Comparison of ENCODE assay signal across 9 cellular contexts in the genomic region with DNA sequence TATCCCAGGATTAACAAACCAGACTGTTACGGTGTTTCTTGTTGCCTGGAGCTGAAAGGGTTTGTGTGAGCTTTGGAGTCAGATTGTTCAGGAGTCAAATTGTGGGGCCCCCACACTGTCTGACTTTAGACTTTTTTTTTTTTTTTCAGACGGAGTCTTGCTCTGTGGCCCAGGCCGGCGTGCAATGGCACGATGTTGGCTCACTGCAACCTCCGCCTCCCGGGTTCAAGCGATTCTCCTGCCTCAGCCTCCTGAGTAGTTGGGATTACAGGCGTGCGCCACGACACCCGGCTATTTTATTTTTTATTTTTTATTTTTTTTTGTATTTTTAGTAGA. TPM values are rescaled to one million over a fixed set of nuclear protein-coding genes. Genes with fewer than 3 reads are reported as not detected.
DNase-seq lines count a peak whose midpoint lies in the region; ATAC-seq and TF ChIP-seq lines count a peak whose summit lies in the region.
"Had no signal": no experiment of that assay in that cellular context is flagged by ENCODE, and none has a peak within 500 bp of the region (broad histone marks: within the 10 kb centered on the region; RNA-seq: fewer than 3 reads in every experiment).

No MANE protein-coding gene starts in this region.

- H3K27ac Mint-ChIP-seq in IgD-negative memory B cell (peak overlapping the region in 2 of 3 donors; percentile 93 to 99), naive B cell (peak overlapping the region in 2 of 6 donors; percentile 96 to 97)

- CTCF ChIA-PET in AG04449 (lab: Yijun Ruan, JAX), result interaction anchor here (0.9 to 9.4 kb wide), 25 partner anchors 10 to 127 kb away, joined by 3 to 199 read pairs (median 5); a partner anchor contains a TSS

- H3K27ac ChIP-seq in colonic mucosa, result no peak overlapping the region

- no peaks in the 10 kb centered on the region for H3K36me3 ChIP-seq in colonic mucosa

- no peaks in the 10 kb centered on the region for H3K4me1 ChIP-seq in colonic mucosa

- H3K27me3 Mint-ChIP-seq in IgD-negative memory B cell (no peaks in the 10 kb centered on the region), naive B cell (no peaks in the 10 kb centered on the region)

- H3K9me3 ChIP-seq in colonic mucosa, result no peaks in the 10 kb centered on the region

- H3K4me1 Mint-ChIP-seq in IgD-negative memory B cell (peaks cover 11 to 20% (median 11%) of the 10 kb centered on the region in 3 donors), naive B cell (peaks cover 16 to 32% (median 21%) of the 10 kb centered on the region in 3 donors)

- H3K9me3 Mint-ChIP-seq in IgD-negative memory B cell (no peaks in the 10 kb centered on the region), naive B cell (no peaks in the 10 kb centered on the region)

- H3K4me3 ChIP-seq in AG04449 (ENCODE audit: low read depth, low read length) (peak overlapping the region; percentile 94), colonic mucosa (peak overlapping the region; percentile 87)

- peaks cover 3% of the 10 kb centered on the region for H3K36me3 Mint-ChIP-seq in IgD-negative memory B cell
- H3K36me3 Mint-ChIP-seq in naive B cell, result no peaks in the 10 kb centered on the region

- peak overlapping the region; percentile 96 to 100 (median 100) for H3K4me3 Mint-ChIP-seq in IgD-negative memory B cell
- H3K4me3 Mint-ChIP-seq in naive B cell, result peak overlapping the region; percentile 92 to 100 (median 100)

- POLR2A ChIA-PET in AG04449 (lab: Yijun Ruan, JAX), result interaction anchor here (1.2 kb wide), 1 partner anchor 11 kb away, joined by 5 read pairs; a partner anchor contains a TSS

- no peak for ATAC-seq in naive B cell (ENCODE audit: low read depth in 2 of 2)
- ATAC-seq in HG02763 (IDR thresholded peaks at IDR 0.05; ENCODE audit: unreplicated experiment), result no peak

- no peaks in the 10 kb centered on the region for H3K27me3 ChIP-seq in colonic mucosa

- intact Hi-C loops in colonic mucosa (cut with DNase I), result loop anchor here (5.0 kb wide), 1 partner anchor 49 kb away; no protein-coding TSS in a partner anchor

- DNase-seq in AG04449 (ENCODE audit: low read depth, low spot score), result no peak
- no peak for DNase-seq in colonic mucosa
- DNase-seq in naive B cell, result no peak
- DNase-seq in superior temporal gyrus (ENCODE audit: extremely low spot score), result no peak
- DNase-seq in stimulated activated CD4-positive, alpha-beta T cell treated with anti-CD3 and anti-CD28 coated beads, Interleukin-4, amount 100 ng/mL, for 4 hours, result no peak
- no peak for DNase-seq in NCI-H2171 treated with DMSO at 0.1 percent for 48 hours (lab: John Stamatoyannopoulos, UW)
- DNase-seq: KBM-7 had no signal

- TF ChIP-seq CTCF in AG04449 (IDR thresholded peaks at IDR 0.05; ENCODE audit: insufficient read depth, low read length, missing control alignments) (no peak), colonic mucosa (IDR thresholded peaks at IDR 0.05) (no peak)

- H3K9ac ChIP-seq in colonic mucosa (ENCODE audit: low read depth in 2 of 2, low read length in 2 of 2), result peak overlapping the region; percentile 83 to 98

RNA-seq across cellular contexts. Expression of a gene that starts 0.8 kb away (rescaled TPM):
- polyA plus RNA-seq in IgD-negative memory B cell (27.1 TPM), naive B cell (ENCODE audit: low read depth in 6 of 6) (10 to 100 TPM; 19.3 to 32.4 (median 27.7) TPM)
- 10 to 100 TPM; 35.6 to 68.9 TPM for total RNA-seq in colonic mucosa

RNA-seq across cellular contexts. Expression of a gene that starts 11.0 kb away (rescaled TPM):
- polyA plus RNA-seq in IgD-negative memory B cell, result 1.5 TPM
- 1 to 10 TPM; 3.4 to 4.8 TPM for total RNA-seq in colonic mucosa
- under 1 TPM in 4 of 6 donors, not detected in 2; 0.09 to 0.53 (median 0.47) TPM for polyA plus RNA-seq in naive B cell (ENCODE audit: low read depth in 6 of 6)

RNA-seq across cellular contexts. Expression of a gene that starts 11.5 kb away (rescaled TPM):
- 15.9 TPM for polyA plus RNA-seq in IgD-negative memory B cell
- 10 to 100 TPM in 1 of 2 donors, 1 to 10 TPM in 1; 7.1 to 18.9 TPM for total RNA-seq in colonic mucosa
- 10 to 100 TPM in 4 of 6 donors, 1 to 10 TPM in 2; 6.9 to 13.2 (median 11.4) TPM for polyA plus RNA-seq in naive B cell (ENCODE audit: low read depth in 6 of 6)

RNA-seq across cellular contexts. Expression of a gene that starts 16.6 kb away (rescaled TPM):
- polyA plus RNA-seq in IgD-negative memory B cell (0.09 TPM), naive B cell (ENCODE audit: low read depth in 6 of 6) (under 1 TPM in 3 of 6 donors, not detected in 3; 0.09 to 0.58 (median 0.31) TPM)
- total RNA-seq in colonic mucosa, result 1 to 10 TPM in 1 of 2 donors, under 1 TPM in 1; 0.80 to 1.6 TPM

RNA-seq across cellular contexts. Expression of a gene that starts 28.5 kb away (rescaled TPM):
- polyA plus RNA-seq in IgD-negative memory B cell (11.9 TPM), naive B cell (ENCODE audit: low read depth in 6 of 6) (10 to 100 TPM; 10.9 to 21.0 (median 14.2) TPM)
- total RNA-seq in colonic mucosa, result 10 to 100 TPM; 10.6 to 14.3 TPM
